Comparison of ENCODE assay signal across 15 cellular contexts in the genomic region with DNA sequence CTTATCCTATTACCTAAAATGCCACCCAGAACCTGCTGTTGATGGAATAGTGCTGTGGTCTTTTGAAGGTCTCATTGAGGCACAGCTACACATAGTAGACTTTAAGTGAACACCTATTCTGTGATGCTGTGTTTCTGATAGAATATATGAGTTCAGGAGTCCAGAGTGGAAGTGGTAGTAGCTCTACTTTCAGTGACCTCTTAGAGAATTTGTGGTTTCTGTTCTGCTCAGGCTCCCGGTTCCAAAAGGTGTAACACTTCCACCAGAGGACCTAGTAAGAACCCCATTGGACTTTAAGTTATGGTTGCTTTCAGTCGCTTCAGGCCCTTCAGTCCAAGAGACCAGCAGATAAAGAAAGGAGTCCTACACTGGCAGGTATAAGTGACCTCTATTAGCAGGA. TPM values are rescaled to one million over a fixed set of nuclear protein-coding genes. Genes with fewer than 3 reads are reported as not detected.
DNase-seq lines count a peak whose midpoint lies in the region; ATAC-seq and TF ChIP-seq lines count a peak whose summit lies in the region.
"Had no signal": no experiment of that assay in that cellular context is flagged by ENCODE, and none has a peak within 500 bp of the region (broad histone marks: within the 10 kb centered on the region; RNA-seq: fewer than 3 reads in every experiment).

No MANE protein-coding gene starts in this region.

- no peak for TF ChIP-seq CTCF in WTC11 (IDR thresholded peaks at IDR 0.05)

- DNase-seq in activated CD4-positive, alpha-beta T cell treated with anti-CD3 and anti-CD28 coated beads, Interleukin-2, amount 10 ng/mL, durations not matched to agents 24 days and 14 days, result peak; percentile 51
- DNase-seq in activated CD4-positive, alpha-beta T cell treated with anti-CD3 and anti-CD28 coated beads for 36 hours, result no peak
- DNase-seq in NCI-H187 treated with DMSO at 0.1 percent for 48 hours (lab: John Stamatoyannopoulos, UW) (no peak), WTC11 (ENCODE audit: low spot score) (no peak)
- DNase-seq in T-helper 2 cell treated with Interferon-gamma antibody and Interleukin-4, amounts not matched to agents 5 μg/mL and 100 μg/mL, for 36 hours (ENCODE audit: low spot score), result no peak
- DNase-seq in activated CD4-positive, alpha-beta T cell treated with anti-CD3 and anti-CD28 coated beads, Interleukin-2, amount 50 U/mL, for 4 hours, result no peak
- DNase-seq: 8988T; activated CD4-positive, alpha-beta T cell treated with anti-CD3 and anti-CD28 coated beads, Interleukin-2, amount 50 U/mL, for 48 hours; activated naive CD8-positive, alpha-beta T cell treated with anti-CD3 and anti-CD28 coated beads, Interleukin-2, amount 10 ng/mL, durations not matched to agents 7 days and 5 days; DMS53; kidney glomerular epithelial cell; stomach had no signal

- POLR2A ChIA-PET in activated CD4-positive, alpha-beta T cell treated with anti-CD3 and anti-CD28 coated beads for 36 hours (lab: Charles Lee), result no interaction called here
- POLR2A ChIA-PET in WTC11 (lab: Charles Lee), result no interaction called here

- ATAC-seq in activated CD4-positive, alpha-beta T cell treated with anti-CD3 and anti-CD28 coated beads for 36 hours, result no peak
- ATAC-seq in HG02623 (IDR thresholded peaks at IDR 0.05; ENCODE audit: unreplicated experiment), result peak; percentile 26
- ATAC-seq in HG03354 (IDR thresholded peaks at IDR 0.05; ENCODE audit: poor library complexity, severe bottlenecking, unreplicated experiment), result peak; percentile 40
- no peak for ATAC-seq in WTC11
- ATAC-seq: K562 had no signal

- H3K4me1 Mint-ChIP-seq in activated CD4-positive, alpha-beta T cell treated with anti-CD3 and anti-CD28 coated beads, Interleukin-2, amount 10 ng/mL, durations not matched to agents 24 days and 14 days, result peaks cover 17% of the 10 kb centered on the region
- H3K4me1 Mint-ChIP-seq in activated CD4-positive, alpha-beta T cell treated with anti-CD3 and anti-CD28 coated beads for 36 hours, result peaks cover 17% of the 10 kb centered on the region
- peaks cover 17% of the 10 kb centered on the region for H3K4me1 Mint-ChIP-seq in T-helper 2 cell treated with Interferon-gamma antibody and Interleukin-4, amounts not matched to agents 5 μg/mL and 100 μg/mL, for 36 hours (ENCODE audit: low read depth)
- H3K4me1 Mint-ChIP-seq in WTC11, result peaks cover 6% of the 10 kb centered on the region

- no peak overlapping the region for H3K4me3 Mint-ChIP-seq in activated CD4-positive, alpha-beta T cell treated with anti-CD3 and anti-CD28 coated beads, Interleukin-2, amount 10 ng/mL, durations not matched to agents 24 days and 14 days
- no peak overlapping the region for H3K4me3 Mint-ChIP-seq in activated CD4-positive, alpha-beta T cell treated with anti-CD3 and anti-CD28 coated beads for 36 hours
- no peak overlapping the region for H3K4me3 Mint-ChIP-seq in T-helper 2 cell treated with Interferon-gamma antibody and Interleukin-4, amounts not matched to agents 5 μg/mL and 100 μg/mL, for 36 hours
- H3K4me3 Mint-ChIP-seq in WTC11, result no peak overlapping the region
- H3K4me3 Mint-ChIP-seq: activated naive CD8-positive, alpha-beta T cell treated with anti-CD3 and anti-CD28 coated beads, Interleukin-2, amount 10 ng/mL, durations not matched to agents 7 days and 5 days had no signal

- CTCF ChIA-PET in activated CD4-positive, alpha-beta T cell treated with anti-CD3 and anti-CD28 coated beads for 36 hours (lab: Charles Lee), result no interaction called here
- CTCF ChIA-PET in WTC11 (lab: Charles Lee), result no interaction called here

- no peak overlapping the region for H3K27ac Mint-ChIP-seq in activated CD4-positive, alpha-beta T cell treated with anti-CD3 and anti-CD28 coated beads, Interleukin-2, amount 10 ng/mL, durations not matched to agents 24 days and 14 days
- H3K27ac Mint-ChIP-seq in activated CD4-positive, alpha-beta T cell treated with anti-CD3 and anti-CD28 coated beads for 36 hours, result no peak overlapping the region
- H3K27ac Mint-ChIP-seq in T-helper 2 cell treated with Interferon-gamma antibody and Interleukin-4, amounts not matched to agents 5 μg/mL and 100 μg/mL, for 36 hours, result no peak overlapping the region
- no peak overlapping the region for H3K27ac Mint-ChIP-seq in WTC11
- H3K27ac Mint-ChIP-seq: activated naive CD8-positive, alpha-beta T cell treated with anti-CD3 and anti-CD28 coated beads, Interleukin-2, amount 10 ng/mL, durations not matched to agents 7 days and 5 days had no signal

- no peaks in the 10 kb centered on the region for H3K36me3 Mint-ChIP-seq in activated CD4-positive, alpha-beta T cell treated with anti-CD3 and anti-CD28 coated beads, Interleukin-2, amount 10 ng/mL, durations not matched to agents 24 days and 14 days (ENCODE audit: low read depth)
- H3K36me3 Mint-ChIP-seq in activated CD4-positive, alpha-beta T cell treated with anti-CD3 and anti-CD28 coated beads for 36 hours (ENCODE audit: low read depth), result no peaks in the 10 kb centered on the region
- no peaks in the 10 kb centered on the region for H3K36me3 Mint-ChIP-seq in T-helper 2 cell treated with Interferon-gamma antibody and Interleukin-4, amounts not matched to agents 5 μg/mL and 100 μg/mL, for 36 hours (ENCODE audit: low read depth)
- no peaks in the 10 kb centered on the region for H3K36me3 Mint-ChIP-seq in WTC11

- H3K9me3 Mint-ChIP-seq in activated CD4-positive, alpha-beta T cell treated with anti-CD3 and anti-CD28 coated beads, Interleukin-2, amount 10 ng/mL, durations not matched to agents 24 days and 14 days, result peaks cover 4% of the 10 kb centered on the region
- no peaks in the 10 kb centered on the region for H3K9me3 Mint-ChIP-seq in activated CD4-positive, alpha-beta T cell treated with anti-CD3 and anti-CD28 coated beads for 36 hours (ENCODE audit: low read depth)
- no peaks in the 10 kb centered on the region for H3K9me3 Mint-ChIP-seq in T-helper 2 cell treated with Interferon-gamma antibody and Interleukin-4, amounts not matched to agents 5 μg/mL and 100 μg/mL, for 36 hours
- no peaks in the 10 kb centered on the region for H3K9me3 Mint-ChIP-seq in WTC11

- intact Hi-C loops in activated CD4-positive, alpha-beta T cell treated with anti-CD3 and anti-CD28 coated beads, Interleukin-2, amount 10 ng/mL, durations not matched to agents 24 days and 14 days (cut with micrococcal nuclease), result loop anchor here (10.0 kb wide), 1 partner anchor 226 kb away; no protein-coding TSS in a partner anchor
- intact Hi-C loops in activated CD4-positive, alpha-beta T cell treated with anti-CD3 and anti-CD28 coated beads for 36 hours (cut with DNase I, micrococcal nuclease), result no loop called here

- peaks cover 7% of the 10 kb centered on the region for H3K27me3 Mint-ChIP-seq in activated CD4-positive, alpha-beta T cell treated with anti-CD3 and anti-CD28 coated beads, Interleukin-2, amount 10 ng/mL, durations not matched to agents 24 days and 14 days
- no peaks in the 10 kb centered on the region for H3K27me3 Mint-ChIP-seq in activated CD4-positive, alpha-beta T cell treated with anti-CD3 and anti-CD28 coated beads for 36 hours
- no peaks in the 10 kb centered on the region for H3K27me3 Mint-ChIP-seq in T-helper 2 cell treated with Interferon-gamma antibody and Interleukin-4, amounts not matched to agents 5 μg/mL and 100 μg/mL, for 36 hours (ENCODE audit: low read depth)
- H3K27me3 Mint-ChIP-seq in WTC11 (ENCODE audit: low read depth), result no peaks in the 10 kb centered on the region

TF ChIP-seq in WTC11, 78 proteins besides CTCF, POLR2A, EP300 and RAD21:
- TF ChIP-seq, protein P1, sequence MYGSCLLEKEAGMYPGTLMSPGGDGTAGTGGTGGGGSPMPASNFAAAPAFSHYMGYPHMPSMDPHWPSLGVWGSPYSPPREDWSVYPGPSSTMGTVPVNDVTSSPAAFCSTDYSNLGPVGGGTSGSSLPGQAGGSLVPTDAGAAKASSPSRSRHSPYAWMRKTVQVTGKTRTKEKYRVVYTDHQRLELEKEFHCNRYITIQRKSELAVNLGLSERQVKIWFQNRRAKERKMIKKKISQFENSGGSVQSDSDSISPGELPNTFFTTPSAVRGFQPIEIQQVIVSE (CRISPR knock-in tag; IDR thresholded peaks at IDR 0.05; ENCODE audit: borderline replicate concordance), result no peak
- no peak for TF ChIP-seq ZNF416 (CRISPR knock-in tag; IDR thresholded peaks at IDR 0.05)
- TF ChIP-seq CBFB (CRISPR knock-in tag; IDR thresholded peaks at IDR 0.05; ENCODE audit: low read depth), result no peak

RNA-seq across cellular contexts. Expression of a gene that starts 11.4 kb away (rescaled TPM):
- 94.6 and 119 TPM in 2 replicates for total RNA-seq in activated CD4-positive, alpha-beta T cell treated with anti-CD3 and anti-CD28 coated beads, Interleukin-2, amount 10 ng/mL, durations not matched to agents 24 days and 14 days
- 10 to 100 TPM; 71.3 to 85.9 TPM for total RNA-seq in activated CD4-positive, alpha-beta T cell treated with anti-CD3 and anti-CD28 coated beads for 36 hours
- 41.5 to 54.3 TPM (median 45.3 TPM) in 3 replicates for total RNA-seq in WTC11 (2021)

Comparison
In these comparisons a context has a peak if more than half of its experiments do, and no peak if none do; other contexts are left out.
1. ATAC-seq: peak in HG02623 (single experiment) and HG03354 (single experiment); none in activated CD4-positive, alpha-beta T cell treated with anti-CD3 and anti-CD28 coated beads for 36 hours (single experiment) and WTC11 (single experiment).